8 cellular contexts compared by ENCODE assay signal in genomic region chr6:32838114-32838958, GRCh38. TPM values are rescaled to one million over a fixed set of nuclear protein-coding genes. Genes with fewer than 3 reads are reported as not detected.
DNase-seq lines count a peak whose midpoint lies in the region; ATAC-seq and TF ChIP-seq lines count a peak whose summit lies in the region.

Gene TAP2, minus strand, starts transcription at chr6:32838739. Its CDS starts 506 bp downstream, at chr6:32838233.

- peak; percentile 89 for DNase-seq in DMS53 treated with DMSO at 0.1 percent for 48 hours (lab: John Stamatoyannopoulos, UW; ENCODE audit: unreplicated experiment)
- peak; percentile 94 for DNase-seq in PC-3
- DNase-seq in activated T-cell treated with anti-CD3 and anti-CD28 coated beads for 48 hours (ENCODE audit: low read depth), result peak; percentile 98
- no peak for DNase-seq in epithelial cell of proximal tubule (ENCODE audit: low read depth)
- DNase-seq in stimulated activated CD8-positive, alpha-beta memory T cell treated with anti-CD3 and anti-CD28 coated beads, Interleukin-4, amount 100 ng/mL, for 48 hours, result peak; percentile 99

- no peak for TF ChIP-seq EP300 in Ishikawa (IDR thresholded peaks at IDR 0.05; ENCODE audit: borderline replicate concordance)

- peak; percentile 71 for ATAC-seq in GM21576 (IDR thresholded peaks at IDR 0.05; ENCODE audit: unreplicated experiment)
- peak; percentile 96 for ATAC-seq in PC-3

- H3K36me3 ChIP-seq in PC-3 (ENCODE audit: low read depth, low read length) (0 out of 2 replicates have a peak, but pooled peaks cover 3% of the 10 kb centered on the region), mucosa of stomach (ENCODE audit: control insufficient read depth, insufficient read depth, low read length) (peaks cover 3% of the 10 kb centered on the region)

- CTCF ChIA-PET in PC-3 (lab: Charles Lee), result interaction anchor here (0.5 to 2.3 kb wide), 15 partner anchors 12 to 1178 kb away, joined by 3 to 90 read pairs (median 7); partner anchors contain the start of genes C6orf47, HLA-DMA, PSMB9 and TAP1

- no peaks in the 10 kb centered on the region for H3K9me2 ChIP-seq in PC-3 (replicated peaks; ENCODE audit: low read length)

- BruUV-seq in PC-3 (replicated peaks; lab: Mats Ljungman, UMichigan), result no TSS peak

- H3K27ac ChIP-seq in PC-3 (ENCODE audit: low read length), result peak within 1 kb of the TSS; percentile 54; the same call in 1 of the 2 replicates

- POLR2A ChIA-PET in PC-3 (lab: Charles Lee; ENCODE audit: unreplicated experiment), result interaction anchor here (0.7 to 1.1 kb wide), 3 partner anchors 12 to 30 kb away, joined by 5 to 12 read pairs (median 7); partner anchors contain the start of genes PSMB9 and TAP1

- H3K9me3 ChIP-seq in PC-3 (ENCODE audit: low read length) (no peaks in the 10 kb centered on the region), mucosa of stomach (ENCODE audit: control insufficient read depth, low read length) (no peaks in the 10 kb centered on the region)

- H4K20me1 ChIP-seq in PC-3 (ENCODE audit: low read length), result no peaks in the 10 kb centered on the region

- H3K27me3 ChIP-seq in PC-3 (ENCODE audit: low read length) (no peaks in the 10 kb centered on the region), mucosa of stomach (ENCODE audit: control insufficient read depth, insufficient read depth, low read length) (no peaks in the 10 kb centered on the region)

- H3K4me1 ChIP-seq in PC-3 (ENCODE audit: insufficient read depth, low read length) (peaks cover 24% of the 10 kb centered on the region), mucosa of stomach (ENCODE audit: control insufficient read depth, insufficient read depth, low read length) (peaks cover 15% of the 10 kb centered on the region)

- peaks cover 22% of the 10 kb centered on the region for H3K79me2 ChIP-seq in PC-3 (ENCODE audit: low read length)

- peak within 1 kb of the TSS; percentile 100 for H3K4me2 ChIP-seq in PC-3 (ENCODE audit: low read length)

- peak within 1 kb of the TSS; percentile 96 for H3K4me3 ChIP-seq in PC-3 (ENCODE audit: low read length)
- H3K4me3 ChIP-seq in epithelial cell of proximal tubule (ENCODE audit: low read depth, low read length), result peak within 1 kb of the TSS; percentile 79
- peak within 1 kb of the TSS; percentile 34 for H3K4me3 ChIP-seq in mucosa of stomach (ENCODE audit: low read length)

- H3K9ac ChIP-seq in PC-3 (ENCODE audit: low read length) (peak within 1 kb of the TSS; percentile 86), mucosa of stomach (ENCODE audit: low read length) (peak within 1 kb of the TSS; percentile 69)

- intact Hi-C loops in PC-3 (cut with micrococcal nuclease), result loop anchor here (1.0 to 5.0 kb wide), 4 partner anchors 15 to 144 kb away; partner anchors contain the start of gene TAP1

- TF ChIP-seq CTCF in PC-3 (conservative IDR thresholded peaks at IDR 0.05; ENCODE audit: low read depth, low read length) (peak; percentile 94), epithelial cell of proximal tubule (conservative IDR thresholded peaks at IDR 0.05; ENCODE audit: low read depth, low read length) (peak; percentile 91)

- H2AFZ ChIP-seq in PC-3 (ENCODE audit: low read length), result peak within 1 kb of the TSS; percentile 91

- peak; percentile 88 for TF ChIP-seq RAD21 in Ishikawa (IDR thresholded peaks at IDR 0.05; ENCODE audit: low read depth)

- no peaks in the 10 kb centered on the region for H3F3A ChIP-seq in PC-3 (ENCODE audit: low read length, unreplicated experiment)

TF ChIP-seq in Ishikawa, 13 proteins besides CTCF, POLR2A, EP300 and RAD21:
- TF ChIP-seq TCF12 (IDR thresholded peaks at IDR 0.05; ENCODE audit: low read depth) (no peak), CREB1 (IDR thresholded peaks at IDR 0.05; ENCODE audit: low read depth) (no peak)
- TF ChIP-seq, protein P1, sequence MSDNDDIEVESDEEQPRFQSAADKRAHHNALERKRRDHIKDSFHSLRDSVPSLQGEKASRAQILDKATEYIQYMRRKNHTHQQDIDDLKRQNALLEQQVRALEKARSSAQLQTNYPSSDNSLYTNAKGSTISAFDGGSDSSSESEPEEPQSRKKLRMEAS (IDR thresholded peaks at IDR 0.05), result peak; percentile 25; the same call in 1 of the 2 replicates

RNA-seq across cellular contexts. Expression of gene TAP2, which starts in this region (rescaled TPM):
- 90.5 and 93.0 TPM in 2 replicates for total RNA-seq in PC-3 (2014; rRNA removed)
- 23.6 and 29.4 TPM in 2 replicates for total RNA-seq in epithelial cell of proximal tubule

Comparison
In these comparisons a context has a peak if more than half of its experiments do, and no peak if none do; other contexts are left out.
1. H3K4me3 ChIP-seq: peak in every context shown above with its lines; median percentile 96 in PC-3; 79 in epithelial cell of proximal tubule; 34 in mucosa of stomach.